ENCODE assay signal across 1 cellular context in the genomic region with DNA sequence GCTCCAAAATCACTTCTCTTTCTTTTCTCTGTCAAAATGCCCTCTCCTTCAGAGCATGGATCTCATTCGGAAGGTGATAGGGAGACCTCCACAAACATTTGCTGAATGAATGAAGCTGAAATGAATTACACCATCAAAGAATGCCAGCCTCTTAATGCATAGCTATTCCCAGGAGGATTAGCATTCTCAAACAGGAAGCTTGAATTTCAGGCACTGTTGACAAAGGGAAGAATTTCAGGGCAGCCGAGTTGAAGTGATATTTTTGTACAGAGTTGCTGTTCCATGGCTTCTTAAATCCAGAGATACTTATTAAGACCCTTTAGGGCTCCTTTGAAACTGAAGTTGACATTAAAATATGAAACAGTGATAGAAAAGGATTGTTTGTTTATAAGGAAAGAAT.
TF ChIP-seq lines count a peak whose summit lies in the region.

No MANE protein-coding gene starts in this region.

TF ChIP-seq in GM23338, 12 proteins besides CTCF, POLR2A, EP300 and RAD21 (continued from another document):
- TF ChIP-seq REST (IDR thresholded peaks at IDR 0.05; ENCODE audit: unreplicated experiment): no peak
- no peak for TF ChIP-seq JUNB (IDR thresholded peaks at IDR 0.05; ENCODE audit: unreplicated experiment)
- no peak for TF ChIP-seq EZH2phosphoT487 (IDR thresholded peaks at IDR 0.05; ENCODE audit: unreplicated experiment)
- no peak for TF ChIP-seq ETS1 (IDR thresholded peaks at IDR 0.05)
- no peak for TF ChIP-seq NANOG (IDR thresholded peaks at IDR 0.05; ENCODE audit: borderline replicate concordance)
- TF ChIP-seq ZNF331 (CRISPR knock-in tag; IDR thresholded peaks at IDR 0.05; ENCODE audit: low read depth): no peak
- no peak for TF ChIP-seq ZNF462 (CRISPR knock-in tag; IDR thresholded peaks at IDR 0.05)
- no peak for TF ChIP-seq ZNF114 (CRISPR knock-in tag; IDR thresholded peaks at IDR 0.05)
- TF ChIP-seq EZH2 (IDR thresholded peaks at IDR 0.05; ENCODE audit: low read depth, unreplicated experiment): no peak
